In the genomic region with DNA sequence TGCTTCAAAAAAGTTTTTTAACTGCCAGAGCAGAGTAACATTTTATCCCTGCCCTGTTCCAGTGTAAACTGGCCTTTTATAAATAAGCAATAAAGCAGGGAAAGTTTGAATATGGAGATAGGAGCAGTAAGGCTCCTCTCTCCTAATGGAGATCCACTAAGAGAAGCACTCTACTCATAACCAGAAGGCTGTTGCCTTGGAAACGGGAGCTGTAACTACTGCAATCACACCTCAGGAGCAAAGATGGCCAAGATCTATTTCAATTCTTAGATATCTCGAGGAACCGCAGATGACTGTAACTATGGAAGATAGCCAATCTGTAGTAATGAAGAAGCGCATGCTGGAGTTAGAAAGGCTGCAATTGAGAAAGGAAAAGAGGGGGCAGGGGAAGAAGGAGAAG, we compare ENCODE assay signal across 9 cellular contexts. TPM values are rescaled to one million over a fixed set of nuclear protein-coding genes. Genes with fewer than 3 reads are reported as not detected.
A peak's percentile ranks its signal among the peaks of the same experiment; 100 is the strongest.
DNase-seq lines count a peak whose midpoint lies in the region; ATAC-seq, FAIRE-seq and TF ChIP-seq lines count a peak whose summit lies in the region.
"Had no signal": no experiment of that assay in that cellular context is flagged by ENCODE, and none has a peak within 500 bp of the region (broad histone marks: within the 10 kb centered on the region; RNA-seq: fewer than 3 reads in every experiment).

No MANE protein-coding gene starts in this region.

- in situ Hi-C loops in astrocyte of the cerebellum (cut with HindIII; ENCODE audit: low sequenced_read_pairs) (no loop called here), ACHN (cut with HindIII; ENCODE audit: low pct_ligation_motif_present, low pct_unique_long_range_greater_than_20kb, low sequenced_read_pairs) (no loop called here)

- H3K27me3 ChIP-seq in aorta (ENCODE audit: control insufficient read depth in 1 of 2, insufficient read depth in 2 of 2, low read length in 1 of 2): no peaks in the 10 kb centered on the region
- H3K27me3 ChIP-seq: thyroid gland had no signal

- no peaks in the 10 kb centered on the region for H3K9me3 ChIP-seq in aorta (ENCODE audit: control insufficient read depth, low read length)
- H3K9me3 ChIP-seq: thyroid gland had no signal

- H3K4me1 ChIP-seq in aorta (ENCODE audit: control insufficient read depth in 1 of 2, insufficient read depth in 2 of 2, low read length in 2 of 2): peaks cover 6 to 7% of the 10 kb centered on the region in 2 donors
- H3K4me1 ChIP-seq: thyroid gland had no signal

- H3K36me3 ChIP-seq in aorta (ENCODE audit: control insufficient read depth in 1 of 2, insufficient read depth in 2 of 2, low read length in 1 of 2): no peaks in the 10 kb centered on the region
- H3K36me3 ChIP-seq: thyroid gland had no signal

- FAIRE-seq in HTR-8/SVneo (lab: Jason Lieb, UNC): no peak

- ATAC-seq in HG02973 (IDR thresholded peaks at IDR 0.05; ENCODE audit: unreplicated experiment): peak; percentile 49
- ATAC-seq in aorta (ENCODE audit: low FRiP score): no peak

- no peaks in the 10 kb centered on the region for H3K9me3 Mint-ChIP-seq in activated naive CD4-positive, alpha-beta T cell treated with anti-CD3 and anti-CD28 coated beads for 36 hours

- H3K27me3 Mint-ChIP-seq in activated naive CD4-positive, alpha-beta T cell treated with anti-CD3 and anti-CD28 coated beads for 36 hours (ENCODE audit: low read depth): no peaks in the 10 kb centered on the region

- intact Hi-C loops in activated naive CD4-positive, alpha-beta T cell treated with anti-CD3 and anti-CD28 coated beads for 36 hours (cut with micrococcal nuclease): loop anchor here (1.0 kb wide), 1 partner anchor 9 kb away; no protein-coding TSS in a partner anchor
- intact Hi-C loops in aorta (cut with DNase I): no loop called here

- H3K27ac Mint-ChIP-seq in activated naive CD4-positive, alpha-beta T cell treated with anti-CD3 and anti-CD28 coated beads for 36 hours: peak overlapping the region; percentile 73

- DNase-seq in activated naive CD4-positive, alpha-beta T cell treated with anti-CD3 and anti-CD28 coated beads for 36 hours: peak; percentile 71
- no peak for DNase-seq in activated naive CD4-positive, alpha-beta T cell treated with Interleukin-2 at 50 U/mL for 16 hours
- DNase-seq in astrocyte of the cerebellum (ENCODE audit: low read depth) (peak; percentile 43), stromal cell of bone marrow (ENCODE audit: low read depth) (peak; percentile 62), ACHN (no peak), aorta (no peak), HTR-8/SVneo (ENCODE audit: insufficient read length, low spot score) (no peak)
- DNase-seq: thyroid gland had no signal

- 25 to 36% methylated on average over 4 of the region's 4 CpGs for WGBS in aorta, 2 donors

- H3K36me3 Mint-ChIP-seq in activated naive CD4-positive, alpha-beta T cell treated with anti-CD3 and anti-CD28 coated beads for 36 hours (ENCODE audit: low read depth): peaks cover 8% of the 10 kb centered on the region

- no peak overlapping the region for H3K27ac ChIP-seq in aorta (ENCODE audit: low read depth in 1 of 2, low read length in 2 of 2)
- H3K27ac ChIP-seq: thyroid gland had no signal

- no peak for TF ChIP-seq CTCF in astrocyte of the cerebellum (IDR thresholded peaks at IDR 0.05; ENCODE audit: low read depth, low read length, missing control alignments)

- H3K4me3 Mint-ChIP-seq in activated naive CD4-positive, alpha-beta T cell treated with anti-CD3 and anti-CD28 coated beads for 36 hours: no peak overlapping the region

- CTCF ChIA-PET in activated naive CD4-positive, alpha-beta T cell treated with anti-CD3 and anti-CD28 coated beads for 36 hours (lab: Charles Lee): interaction anchor here (0.6 kb wide), 1 partner anchor 136 kb away, joined by 4 read pairs; no protein-coding TSS in a partner anchor

- no peak overlapping the region for H3K4me3 ChIP-seq in astrocyte of the cerebellum (ENCODE audit: low read depth, low read length)
- no peak overlapping the region for H3K4me3 ChIP-seq in aorta (ENCODE audit: low read length in 2 of 2)
- H3K4me3 ChIP-seq: thyroid gland had no signal

- H3K4me1 Mint-ChIP-seq in activated naive CD4-positive, alpha-beta T cell treated with anti-CD3 and anti-CD28 coated beads for 36 hours (ENCODE audit: low read depth): peaks cover 93% of the 10 kb centered on the region

RNA-seq across cellular contexts. Expression of a gene that starts 41.4 kb away (rescaled TPM):
- total RNA-seq in activated naive CD4-positive, alpha-beta T cell treated with anti-CD3 and anti-CD28 coated beads for 36 hours: 100 to 1,000 TPM in 1 of 2 experiments, 10 to 100 TPM in 1; 87.8 to 101 TPM
- 10 to 100 TPM; 53.3 to 62.6 TPM for total RNA-seq in aorta
- 10 to 100 TPM in 1 of 2 donors, 1 to 10 TPM in 1; 4.5 to 14.4 TPM for polyA plus RNA-seq in aorta

Comparison
In these comparisons a context has a peak if more than half of its experiments do, and no peak if none do; other contexts are left out.
1. DNase-seq: peak in activated naive CD4-positive, alpha-beta T cell treated with anti-CD3 and anti-CD28 coated beads for 36 hours (single experiment), astrocyte of the cerebellum (single experiment) and stromal cell of bone marrow (single experiment); none in activated naive CD4-positive, alpha-beta T cell treated with Interleukin-2 at 50 U/mL for 16 hours (single experiment), ACHN (single experiment), aorta (0 of 2) and HTR-8/SVneo (single experiment).